Comparison of ENCODE assay signal across 27 cellular contexts in the genomic region with DNA sequence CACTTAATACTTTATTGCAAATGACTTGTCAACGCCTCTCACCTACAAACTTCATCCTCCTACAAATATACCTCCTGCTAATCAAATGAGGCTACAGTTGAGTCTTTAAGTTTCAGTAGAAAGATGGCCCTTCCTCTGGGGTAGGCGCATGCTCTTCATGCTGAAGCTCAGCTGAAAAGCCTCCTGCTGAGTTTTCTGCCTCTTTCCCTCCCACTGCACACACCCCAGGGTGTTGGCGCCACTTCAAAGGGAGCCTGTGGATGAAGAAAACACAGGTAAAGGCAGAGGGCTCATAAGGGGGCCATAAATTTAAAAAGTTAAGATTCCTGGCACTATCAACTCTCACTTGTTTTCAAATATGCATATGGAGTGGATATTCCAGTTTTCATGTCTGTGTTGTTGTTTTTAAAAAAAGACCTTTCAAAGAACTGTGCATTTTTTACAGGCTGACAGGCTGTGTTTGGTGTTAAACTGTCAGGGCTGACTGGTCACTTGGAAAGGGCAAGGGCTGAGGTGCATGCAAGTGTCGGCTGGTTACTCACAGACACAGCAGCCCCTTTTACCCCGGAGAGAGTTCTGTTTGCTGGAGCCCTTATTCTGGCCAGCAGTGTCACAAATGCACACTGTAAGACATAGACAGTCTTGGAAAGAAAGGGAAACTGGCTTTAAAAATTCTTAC. TPM values are rescaled to one million over a fixed set of nuclear protein-coding genes. Genes with fewer than 3 reads are reported as not detected.
DNase-seq lines count a peak whose midpoint lies in the region; ATAC-seq and TF ChIP-seq lines count a peak whose summit lies in the region.
"Had no signal": no experiment of that assay in that cellular context is flagged by ENCODE, and none has a peak within 500 bp of the region (broad histone marks: within the 10 kb centered on the region; RNA-seq: fewer than 3 reads in every experiment).

No MANE protein-coding gene starts in this region.

- H3K18ac ChIP-seq in trophoblast cell (ENCODE audit: low read length) = no peak overlapping the region

- H3K14ac ChIP-seq in trophoblast cell (ENCODE audit: low read length) = no peak overlapping the region

- H3K23ac ChIP-seq in trophoblast cell (ENCODE audit: low read length) = no peak overlapping the region

- H3K4me3 ChIP-seq in trophoblast cell (ENCODE audit: low read depth, low read length) = no peak overlapping the region
- H3K4me3 ChIP-seq: SK-N-MC, skin epidermis had no signal

- no peak overlapping the region for H2AFZ ChIP-seq in trophoblast cell (ENCODE audit: insufficient read depth, low read length, poor library complexity)

- POLR2A ChIA-PET in activated CD4-positive, alpha-beta memory T cell treated with anti-CD3 and anti-CD28 coated beads, Interleukin-2, amount 10 ng/mL, durations not matched to agents 7 days and 5 days (lab: Charles Lee) = no interaction called here

- H3K79me1 ChIP-seq in trophoblast cell (ENCODE audit: low read length) = no peaks in the 10 kb centered on the region

- H3K4me1 ChIP-seq in trophoblast cell (ENCODE audit: control insufficient read depth in 1 of 2, insufficient read depth in 2 of 2, low read length in 2 of 2) = peaks cover 0 to 4% of the 10 kb centered on the region in 2 experiments

- H2BK120ac ChIP-seq in trophoblast cell (ENCODE audit: insufficient read depth, low read length, poor library complexity) = no peak overlapping the region

- no peak overlapping the region for H3K27ac ChIP-seq in trophoblast cell (ENCODE audit: low read depth, low read length)
- H3K27ac ChIP-seq: neutrophil, SK-N-MC had no signal

- H4K8ac ChIP-seq in trophoblast cell (ENCODE audit: low read depth, low read length) = no peak overlapping the region

- H3K9ac ChIP-seq in trophoblast cell (ENCODE audit: low read length) = no peak overlapping the region

- H3K4me3 Mint-ChIP-seq in effector memory CD8-positive, alpha-beta T cell = no peak overlapping the region
- H3K4me3 Mint-ChIP-seq in progenitor cell of endocrine pancreas (ENCODE audit: low read depth) = no peak overlapping the region
- no peak overlapping the region for H3K4me3 Mint-ChIP-seq in activated CD4-positive, alpha-beta memory T cell treated with anti-CD3 and anti-CD28 coated beads, Interleukin-2, amount 10 ng/mL, durations not matched to agents 7 days and 5 days
- H3K4me3 Mint-ChIP-seq: activated naive CD4-positive, alpha-beta T cell treated with anti-CD3 and anti-CD28 coated beads, Interleukin-2, amount 50 U/mL, for 24 hours; activated T-cell treated with anti-CD3 and anti-CD28 coated beads, Interleukin-2, amount 50 U/mL, for 72 hours; CD8-positive, alpha-beta memory T cell; HFFc6 had no signal

- DNase-seq in NCI-H1417 (lab: John Stamatoyannopoulos, UW) (peak in 2 of 3 experiments; percentile 63 to 78), NCI-H1417 treated with DMSO at 0.1 percent for 48 hours (lab: John Stamatoyannopoulos, UW) (no peak), NCI-H146 (lab: John Stamatoyannopoulos, UW) (peak; percentile 62), trophoblast cell (no peak), progenitor cell of endocrine pancreas (ENCODE audit: low spot score, unreplicated experiment) (no peak)
- no peak for DNase-seq in effector memory CD8-positive, alpha-beta T cell
- no peak for DNase-seq in activated CD4-positive, alpha-beta memory T cell treated with anti-CD3 and anti-CD28 coated beads, Interleukin-2, amount 10 ng/mL, durations not matched to agents 7 days and 5 days
- DNase-seq: activated CD4-positive, alpha-beta T cell treated with anti-CD3 and anti-CD28 coated beads for 48 hours; activated T-cell treated with anti-CD3 and anti-CD28 coated beads, Interleukin-2, amount 50 U/mL, for 72 hours; aorta; CD8-positive, alpha-beta memory T cell; central memory CD4-positive, alpha-beta T cell; dermis blood vessel endothelial cell; DMS53; HFFc6; Kasumi-1; kidney; NCI-H2029; NCI-H524 treated with DMSO at 0.1 percent for 48 hours; RPMI8226; stimulated activated CD4-positive, alpha-beta T cell treated with anti-CD3 and anti-CD28 coated beads, Interleukin-1b, Interleukin-23, amount 100 ng/mL, for 48 hours; T-helper 2 cell had no signal

- no peak for TF ChIP-seq CTCF in progenitor cell of endocrine pancreas (IDR thresholded peaks at IDR 0.05; ENCODE audit: unreplicated experiment)

- no peak overlapping the region for H4K12ac ChIP-seq in trophoblast cell (ENCODE audit: low read depth, low read length)

- peak overlapping the region; percentile 11 for H4K91ac ChIP-seq in trophoblast cell (ENCODE audit: low read depth, low read length)

- H2BK12ac ChIP-seq in trophoblast cell (ENCODE audit: low read length) = no peak overlapping the region

- CTCF ChIA-PET in activated CD4-positive, alpha-beta memory T cell treated with anti-CD3 and anti-CD28 coated beads, Interleukin-2, amount 10 ng/mL, durations not matched to agents 7 days and 5 days (lab: Charles Lee) = no interaction called here

- H3K4ac ChIP-seq in trophoblast cell (ENCODE audit: low read depth, low read length) = no peak overlapping the region

- no peak for ATAC-seq in effector memory CD8-positive, alpha-beta T cell (replicated peaks)
- ATAC-seq in HG03354 (IDR thresholded peaks at IDR 0.05; ENCODE audit: poor library complexity, severe bottlenecking, unreplicated experiment) = no peak
- ATAC-seq: activated T-cell treated with anti-CD3 and anti-CD28 coated beads, Interleukin-2, amount 50 U/mL, for 72 hours had no signal

- no peaks in the 10 kb centered on the region for H3K4me1 Mint-ChIP-seq in effector memory CD8-positive, alpha-beta T cell (ENCODE audit: low read depth in 2 of 2)
- no peaks in the 10 kb centered on the region for H3K4me1 Mint-ChIP-seq in progenitor cell of endocrine pancreas (ENCODE audit: low read depth)
- no peaks in the 10 kb centered on the region for H3K4me1 Mint-ChIP-seq in activated CD4-positive, alpha-beta memory T cell treated with anti-CD3 and anti-CD28 coated beads, Interleukin-2, amount 10 ng/mL, durations not matched to agents 7 days and 5 days
- H3K4me1 Mint-ChIP-seq: activated naive CD4-positive, alpha-beta T cell treated with anti-CD3 and anti-CD28 coated beads, Interleukin-2, amount 50 U/mL, for 24 hours had no signal

- H3K27me3 ChIP-seq in trophoblast cell (ENCODE audit: insufficient read depth, low read length) = no peaks in the 10 kb centered on the region
- H3K27me3 ChIP-seq: neutrophil had no signal

- H3K36me3 Mint-ChIP-seq in effector memory CD8-positive, alpha-beta T cell (ENCODE audit: insufficient read depth) = no peaks in the 10 kb centered on the region
- peaks cover 14% of the 10 kb centered on the region for H3K36me3 Mint-ChIP-seq in progenitor cell of endocrine pancreas (ENCODE audit: insufficient read depth)
- H3K36me3 Mint-ChIP-seq in activated CD4-positive, alpha-beta memory T cell treated with anti-CD3 and anti-CD28 coated beads, Interleukin-2, amount 10 ng/mL, durations not matched to agents 7 days and 5 days (ENCODE audit: low read depth) = peaks cover 9% of the 10 kb centered on the region
- H3K36me3 Mint-ChIP-seq: activated naive CD4-positive, alpha-beta T cell treated with anti-CD3 and anti-CD28 coated beads, Interleukin-2, amount 50 U/mL, for 24 hours had no signal

- H2BK5ac ChIP-seq in trophoblast cell (ENCODE audit: low read depth, low read length, poor library complexity) = no peak overlapping the region

- no peak overlapping the region for H3K4me2 ChIP-seq in trophoblast cell (ENCODE audit: low read length)

- H2AK5ac ChIP-seq in trophoblast cell (ENCODE audit: low read length) = no peak overlapping the region

- H3K36me3 ChIP-seq in trophoblast cell (ENCODE audit: control insufficient read depth in 1 of 2, insufficient read depth in 2 of 2, low read length in 2 of 2) = peaks cover 0 to 2% of the 10 kb centered on the region in 2 experiments
- H3K36me3 ChIP-seq: neutrophil had no signal

- no peaks in the 10 kb centered on the region for H3K9me3 ChIP-seq in trophoblast cell (ENCODE audit: insufficient read depth, low read depth, low read length)
- H3K9me3 ChIP-seq: neutrophil had no signal

- H3K79me2 ChIP-seq in trophoblast cell (ENCODE audit: control insufficient read depth, insufficient read depth, low read length, poor library complexity) = no peaks in the 10 kb centered on the region

- H3K9me3 Mint-ChIP-seq in effector memory CD8-positive, alpha-beta T cell = no peaks in the 10 kb centered on the region
- peaks cover 3% of the 10 kb centered on the region for H3K9me3 Mint-ChIP-seq in progenitor cell of endocrine pancreas (ENCODE audit: low read depth)
- no peaks in the 10 kb centered on the region for H3K9me3 Mint-ChIP-seq in activated CD4-positive, alpha-beta memory T cell treated with anti-CD3 and anti-CD28 coated beads, Interleukin-2, amount 10 ng/mL, durations not matched to agents 7 days and 5 days
- H3K9me3 Mint-ChIP-seq: activated naive CD4-positive, alpha-beta T cell treated with anti-CD3 and anti-CD28 coated beads, Interleukin-2, amount 50 U/mL, for 24 hours; activated T-cell treated with anti-CD3 and anti-CD28 coated beads, Interleukin-2, amount 50 U/mL, for 72 hours; CD8-positive, alpha-beta memory T cell; HFFc6 had no signal

- peak overlapping the region; percentile 26 to 44 for H3K27ac Mint-ChIP-seq in effector memory CD8-positive, alpha-beta T cell
- H3K27ac Mint-ChIP-seq in progenitor cell of endocrine pancreas = no peak overlapping the region
- no peak overlapping the region for H3K27ac Mint-ChIP-seq in activated CD4-positive, alpha-beta memory T cell treated with anti-CD3 and anti-CD28 coated beads, Interleukin-2, amount 10 ng/mL, durations not matched to agents 7 days and 5 days
- H3K27ac Mint-ChIP-seq: activated naive CD4-positive, alpha-beta T cell treated with anti-CD3 and anti-CD28 coated beads, Interleukin-2, amount 50 U/mL, for 24 hours; activated T-cell treated with anti-CD3 and anti-CD28 coated beads, Interleukin-2, amount 50 U/mL, for 72 hours; HFFc6 had no signal

- 100% methylated on average over 1 of the region's 5 CpGs for WGBS in trophoblast cell (ENCODE audit: extremely low coverage, insufficient coverage, insufficient read length)

- no peaks in the 10 kb centered on the region for H3K27me3 Mint-ChIP-seq in effector memory CD8-positive, alpha-beta T cell
- no peaks in the 10 kb centered on the region for H3K27me3 Mint-ChIP-seq in progenitor cell of endocrine pancreas
- peaks cover 2% of the 10 kb centered on the region for H3K27me3 Mint-ChIP-seq in activated CD4-positive, alpha-beta memory T cell treated with anti-CD3 and anti-CD28 coated beads, Interleukin-2, amount 10 ng/mL, durations not matched to agents 7 days and 5 days
- H3K27me3 Mint-ChIP-seq: activated naive CD4-positive, alpha-beta T cell treated with anti-CD3 and anti-CD28 coated beads, Interleukin-2, amount 50 U/mL, for 24 hours had no signal

RNA-seq across cellular contexts. Expression of a gene that starts 42.9 kb away (rescaled TPM):
- polyA plus RNA-seq in trophoblast cell (2013) = 27.6 and 27.8 TPM in 2 replicates
- 27.4 and 27.7 TPM in 2 replicates for total RNA-seq in progenitor cell of endocrine pancreas
- total RNA-seq in activated CD4-positive, alpha-beta memory T cell treated with anti-CD3 and anti-CD28 coated beads, Interleukin-2, amount 10 ng/mL, durations not matched to agents 7 days and 5 days = 100 to 1,000 TPM; 145 to 146 TPM

Comparison
In these comparisons a context has a peak if more than half of its experiments do, and no peak if none do; other contexts are left out.
1. DNase-seq: peak in NCI-H1417 (2 of 3) and NCI-H146 (single experiment); none in NCI-H1417 treated with DMSO at 0.1 percent for 48 hours (single experiment), effector memory CD8-positive, alpha-beta T cell (0 of 3), trophoblast cell (0 of 2), progenitor cell of endocrine pancreas (single experiment) and activated CD4-positive, alpha-beta memory T cell treated with anti-CD3 and anti-CD28 coated beads, Interleukin-2, amount 10 ng/mL, durations not matched to agents 7 days and 5 days (single experiment).
2. H3K27ac Mint-ChIP-seq: peak in effector memory CD8-positive, alpha-beta T cell (2 of 2); none in progenitor cell of endocrine pancreas (single experiment) and activated CD4-positive, alpha-beta memory T cell treated with anti-CD3 and anti-CD28 coated beads, Interleukin-2, amount 10 ng/mL, durations not matched to agents 7 days and 5 days (single experiment).